11 cellular contexts compared by ENCODE assay signal in the genomic region with DNA sequence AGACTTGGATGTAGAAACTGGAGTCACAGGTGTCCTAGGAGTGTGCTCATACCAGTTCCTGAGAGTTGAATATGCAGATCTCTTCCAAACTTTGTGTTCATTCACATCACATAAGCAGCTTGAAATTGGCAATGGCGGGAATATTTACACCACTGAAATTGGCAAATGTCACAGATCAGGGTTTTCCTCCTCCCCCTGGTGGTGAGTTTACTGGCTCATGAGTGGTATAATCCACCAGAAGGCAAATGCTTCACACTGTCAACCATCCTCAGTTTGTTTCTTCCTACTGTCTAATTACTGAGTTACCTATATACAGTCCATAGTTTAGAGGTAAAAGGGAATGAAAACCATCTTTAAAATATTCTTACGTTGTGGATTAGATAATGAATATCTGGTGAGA.
DNase-seq lines count a peak whose midpoint lies in the region; ATAC-seq and TF ChIP-seq lines count a peak whose summit lies in the region.
"Had no signal": no experiment of that assay in that cellular context is flagged by ENCODE, and none has a peak within 500 bp of the region (broad histone marks: within the 10 kb centered on the region; RNA-seq: fewer than 3 reads in every experiment).

No MANE protein-coding gene starts in this region.

- no peak overlapping the region for H3K27ac Mint-ChIP-seq in activated naive CD8-positive, alpha-beta T cell treated with anti-CD3 and anti-CD28 coated beads, Interleukin-2, amount 50 U/mL, for 24 hours
- H3K27ac Mint-ChIP-seq in activated naive CD8-positive, alpha-beta T cell treated with anti-CD3 and anti-CD28 coated beads for 36 hours: no peak overlapping the region
- no peak overlapping the region for H3K27ac Mint-ChIP-seq in nephron progenitor cell
- H3K27ac Mint-ChIP-seq: brain had no signal

- no peaks in the 10 kb centered on the region for H3K9me3 Mint-ChIP-seq in activated naive CD8-positive, alpha-beta T cell treated with anti-CD3 and anti-CD28 coated beads, Interleukin-2, amount 50 U/mL, for 24 hours
- H3K9me3 Mint-ChIP-seq in activated naive CD8-positive, alpha-beta T cell treated with anti-CD3 and anti-CD28 coated beads for 36 hours: no peaks in the 10 kb centered on the region
- no peaks in the 10 kb centered on the region for H3K9me3 Mint-ChIP-seq in nephron progenitor cell

- H3K27me3 Mint-ChIP-seq in activated naive CD8-positive, alpha-beta T cell treated with anti-CD3 and anti-CD28 coated beads, Interleukin-2, amount 50 U/mL, for 24 hours: no peaks in the 10 kb centered on the region
- H3K27me3 Mint-ChIP-seq in activated naive CD8-positive, alpha-beta T cell treated with anti-CD3 and anti-CD28 coated beads for 36 hours: no peaks in the 10 kb centered on the region
- H3K27me3 Mint-ChIP-seq in nephron progenitor cell (ENCODE audit: low read depth, poor library complexity): no peaks in the 10 kb centered on the region
- H3K27me3 Mint-ChIP-seq: brain had no signal

- peak; percentile 54 for ATAC-seq in activated naive CD8-positive, alpha-beta T cell treated with anti-CD3 and anti-CD28 coated beads, Interleukin-2, amount 50 U/mL, for 24 hours
- ATAC-seq in HG03159 (IDR thresholded peaks at IDR 0.05; ENCODE audit: unreplicated experiment): peak; percentile 37

- no peak overlapping the region for H3K4me3 Mint-ChIP-seq in activated naive CD8-positive, alpha-beta T cell treated with anti-CD3 and anti-CD28 coated beads, Interleukin-2, amount 50 U/mL, for 24 hours
- no peak overlapping the region for H3K4me3 Mint-ChIP-seq in activated naive CD8-positive, alpha-beta T cell treated with anti-CD3 and anti-CD28 coated beads for 36 hours
- no peak overlapping the region for H3K4me3 Mint-ChIP-seq in nephron progenitor cell
- H3K4me3 Mint-ChIP-seq: brain had no signal

- TF ChIP-seq CTCF in nephron progenitor cell (IDR thresholded peaks at IDR 0.05): no peak

- H3K36me3 Mint-ChIP-seq in activated naive CD8-positive, alpha-beta T cell treated with anti-CD3 and anti-CD28 coated beads, Interleukin-2, amount 50 U/mL, for 24 hours (ENCODE audit: low read depth): no peaks in the 10 kb centered on the region
- no peaks in the 10 kb centered on the region for H3K36me3 Mint-ChIP-seq in activated naive CD8-positive, alpha-beta T cell treated with anti-CD3 and anti-CD28 coated beads for 36 hours
- no peaks in the 10 kb centered on the region for H3K36me3 Mint-ChIP-seq in nephron progenitor cell (ENCODE audit: low read depth)
- H3K36me3 Mint-ChIP-seq: brain had no signal

- no peaks in the 10 kb centered on the region for H3K4me1 Mint-ChIP-seq in activated naive CD8-positive, alpha-beta T cell treated with anti-CD3 and anti-CD28 coated beads, Interleukin-2, amount 50 U/mL, for 24 hours
- peaks cover 5% of the 10 kb centered on the region for H3K4me1 Mint-ChIP-seq in activated naive CD8-positive, alpha-beta T cell treated with anti-CD3 and anti-CD28 coated beads for 36 hours
- no peaks in the 10 kb centered on the region for H3K4me1 Mint-ChIP-seq in nephron progenitor cell

- peak; percentile 18 for DNase-seq in activated naive CD8-positive, alpha-beta T cell treated with anti-CD3 and anti-CD28 coated beads, Interleukin-2, amount 50 U/mL, for 24 hours
- no peak for DNase-seq in activated naive CD8-positive, alpha-beta T cell treated with anti-CD3 and anti-CD28 coated beads for 36 hours
- peak; percentile 8 for DNase-seq in activated T-cell treated with anti-CD3 and anti-CD28 coated beads for 4 hours
- peak; percentile 29 for DNase-seq in stimulated activated CD8-positive, alpha-beta memory T cell treated with anti-CD3 and anti-CD28 coated beads, Interleukin-4, amount 100 ng/mL, for 48 hours
- no peak for DNase-seq in NCI-H146 treated with DMSO at 0.1 percent for 48 hours (lab: John Stamatoyannopoulos, UW; ENCODE audit: unreplicated experiment)
- DNase-seq in effector CD8-positive, alpha-beta T cell (lab: John Stamatoyannopoulos, UW): no peak
- no peak for DNase-seq in nephron progenitor cell
- DNase-seq: NCI-H187 treated with DMSO at 0.1 percent for 48 hours, uterus had no signal

Comparison
In these comparisons a context has a peak if more than half of its experiments do, and no peak if none do; other contexts are left out.
1. DNase-seq: peak in activated naive CD8-positive, alpha-beta T cell treated with anti-CD3 and anti-CD28 coated beads, Interleukin-2, amount 50 U/mL, for 24 hours (single experiment), activated T-cell treated with anti-CD3 and anti-CD28 coated beads for 4 hours (single experiment) and stimulated activated CD8-positive, alpha-beta memory T cell treated with anti-CD3 and anti-CD28 coated beads, Interleukin-4, amount 100 ng/mL, for 48 hours (single experiment); none in activated naive CD8-positive, alpha-beta T cell treated with anti-CD3 and anti-CD28 coated beads for 36 hours (single experiment), NCI-H146 treated with DMSO at 0.1 percent for 48 hours (single experiment), effector CD8-positive, alpha-beta T cell (single experiment) and nephron progenitor cell (single experiment).